Comparison of ENCODE assay signal across 8 cellular contexts in the genomic region with DNA sequence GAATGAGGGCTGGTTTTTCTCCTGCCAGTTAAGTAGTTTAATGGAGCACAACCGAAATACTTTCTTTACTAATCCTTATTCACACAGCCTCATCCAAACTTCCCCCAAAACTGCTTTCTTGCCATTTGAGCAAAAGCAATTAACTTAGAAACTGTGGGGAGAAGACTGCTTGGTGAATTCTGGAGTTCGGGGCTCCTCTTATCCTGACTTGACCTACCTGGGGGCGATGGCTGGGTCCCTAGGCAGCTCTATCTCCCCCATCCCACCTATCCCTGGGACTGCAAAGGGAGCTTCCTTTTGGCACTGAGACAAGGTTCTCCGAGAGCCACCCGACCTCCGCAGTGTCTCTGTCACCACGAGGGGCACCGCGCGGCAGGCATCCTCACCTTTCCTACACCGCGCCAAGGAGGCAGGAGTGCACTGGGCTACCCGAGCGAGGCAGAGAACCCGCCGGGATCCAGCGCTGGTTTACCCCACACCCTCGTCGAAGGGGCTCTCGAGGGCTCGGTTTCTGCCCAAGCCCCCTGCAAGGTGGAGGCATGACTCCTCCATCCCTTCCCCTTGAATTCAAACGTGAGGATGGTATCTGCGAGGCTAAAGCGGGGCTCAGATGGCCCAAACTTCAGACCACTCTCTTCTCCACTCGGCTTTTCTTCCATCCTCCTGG. TPM values are rescaled to one million over a fixed set of nuclear protein-coding genes. Genes with fewer than 3 reads are reported as not detected.
DNase-seq lines count a peak whose midpoint lies in the region; ATAC-seq and TF ChIP-seq lines count a peak whose summit lies in the region.

No MANE protein-coding gene starts in this region.

- H2AFZ ChIP-seq in Karpas-422 (ENCODE audit: low read length), result no peak overlapping the region

- ATAC-seq in Right ventricle myocardium inferior, result no peak

- peaks cover 6% of the 10 kb centered on the region; the same call in 1 of the 2 replicates for H4K20me1 ChIP-seq in Karpas-422 (ENCODE audit: insufficient read depth, low read depth, low read length)

- intact Hi-C loops in Right ventricle myocardium inferior (cut with DNase I), result loop anchor here (2.0 kb wide), 1 partner anchor 31 kb away; the partner anchor contains the start of gene PMM1

- WGBS in ectodermal cell, 2 experiments, result 3% methylated on average over 25 of the region's 25 CpGs

- H3K27ac ChIP-seq in cardiac muscle cell (peak overlapping the region; percentile 75), Karpas-422 (ENCODE audit: low read length) (peak overlapping the region; percentile 54), ectodermal cell (ENCODE audit: insufficient read depth, low read depth, low read length, poor library complexity, severe bottlenecking) (peak overlapping the region; percentile 58)

- peak overlapping the region; percentile 74 for H3K4me3 ChIP-seq in cardiac muscle cell
- peak overlapping the region; percentile 91 for H3K4me3 ChIP-seq in Karpas-422 (ENCODE audit: low read length)
- peak overlapping the region; percentile 100 for H3K4me3 ChIP-seq in ectodermal cell (ENCODE audit: insufficient read depth, low read depth, low read length)
- peak overlapping the region; percentile 83 for H3K4me3 ChIP-seq in mononuclear cell (ENCODE audit: low read length)

- H3K9me2 ChIP-seq in Karpas-422 (replicated peaks; ENCODE audit: insufficient read depth, low read length), result no peaks in the 10 kb centered on the region

- H3K36me3 ChIP-seq in cardiac muscle cell, result peaks cover 13% of the 10 kb centered on the region
- H3K36me3 ChIP-seq in Karpas-422 (ENCODE audit: insufficient read depth, low read length), result peaks cover 21% of the 10 kb centered on the region; the same call in 1 of the 2 replicates
- peaks cover 18% of the 10 kb centered on the region for H3K36me3 ChIP-seq in ectodermal cell (ENCODE audit: control insufficient read depth, insufficient read depth, low read length)

- H3K79me2 ChIP-seq in Karpas-422 (ENCODE audit: low read length), result peaks cover 90% of the 10 kb centered on the region

- H3K4me1 ChIP-seq in cardiac muscle cell (ENCODE audit: low read depth), result peaks cover 11% of the 10 kb centered on the region
- peaks cover 38% of the 10 kb centered on the region for H3K4me1 ChIP-seq in Karpas-422 (ENCODE audit: low read length)
- peaks cover 10% of the 10 kb centered on the region for H3K4me1 ChIP-seq in ectodermal cell (ENCODE audit: control insufficient read depth, insufficient read depth, low read length)
- H3K4me1 ChIP-seq in mononuclear cell (ENCODE audit: insufficient read depth, low read length), result peaks cover 43% of the 10 kb centered on the region

- DNase-seq in cardiac muscle cell (ENCODE audit: low read depth in 1 of 2, low spot score in 1 of 2), result peak in 1 of 2 donors; percentile 36
- no peak for DNase-seq in Right ventricle myocardium inferior (ENCODE audit: missing footprints)
- DNase-seq in Karpas-422, result peak; percentile 78
- DNase-seq in activated CD4-positive, alpha-beta T cell treated with anti-CD3 and anti-CD28 coated beads for 48 hours, result peak; percentile 72
- DNase-seq in stimulated activated naive CD4-positive, alpha-beta T cell treated with Interleukin-2 at 50 U/mL for 16 hours (lab: John Stamatoyannopoulos, UW), result peak; percentile 26
- DNase-seq in H4 (ENCODE audit: low spot score), result no peak

- peak overlapping the region; percentile 94 for H3K9ac ChIP-seq in Karpas-422 (ENCODE audit: low read length)

- TF ChIP-seq CTCF in cardiac muscle cell (IDR thresholded peaks at IDR 0.05; ENCODE audit: low read depth, low read length), result peak; percentile 8

- H3K4me2 ChIP-seq in Karpas-422 (ENCODE audit: low read depth, low read length, poor library complexity, severe bottlenecking), result peak overlapping the region; percentile 96

- H3K9me3 ChIP-seq in cardiac muscle cell (ENCODE audit: low read depth), result no peaks in the 10 kb centered on the region
- no peaks in the 10 kb centered on the region for H3K9me3 ChIP-seq in Karpas-422 (ENCODE audit: low read length)
- no peaks in the 10 kb centered on the region for H3K9me3 ChIP-seq in ectodermal cell (ENCODE audit: control insufficient read depth, low read length)
- H3K9me3 ChIP-seq in mononuclear cell (ENCODE audit: low read depth, low read length), result no peaks in the 10 kb centered on the region

- H3K27me3 ChIP-seq in cardiac muscle cell (no peaks in the 10 kb centered on the region), Karpas-422 (ENCODE audit: low read length) (no peaks in the 10 kb centered on the region), ectodermal cell (ENCODE audit: control insufficient read depth, insufficient read depth, low read length, poor library complexity, severe bottlenecking) (no peaks in the 10 kb centered on the region), mononuclear cell (ENCODE audit: insufficient read depth, low read length) (no peaks in the 10 kb centered on the region)

RNA-seq across cellular contexts. Expression of gene DESI1, which starts 0.7 kb away (rescaled TPM):
- 34.2 and 43.2 TPM in 2 replicates for total RNA-seq in cardiac muscle cell
- 27.3 and 27.6 TPM in 2 replicates for polyA plus RNA-seq in cardiac muscle cell
- total RNA-seq in Right ventricle myocardium inferior, result 41.6 TPM
- 27.9 and 76.0 TPM in 2 replicates for total RNA-seq in Karpas-422 (2014; rRNA removed; shearing (Covaris generic); ENCODE audit: low replicate concordance)
- polyA plus RNA-seq in ectodermal cell (2013, experiment 1 of 4), result 34.0 TPM
- polyA plus RNA-seq in ectodermal cell (2013, experiment 2 of 4), result 32.7 TPM
- 24.5 TPM for polyA plus RNA-seq in ectodermal cell (2013, experiment 3 of 4)
- 26.0 TPM for polyA plus RNA-seq in ectodermal cell (2013, experiment 4 of 4)
- 12.8 TPM for total RNA-seq in mononuclear cell
- 23.1 and 28.1 TPM in 2 replicates for total RNA-seq in H4 (2014; rRNA removed; shearing (Covaris generic))

RNA-seq across cellular contexts. Expression of gene XRCC6, which starts 1.0 kb away (rescaled TPM):
- total RNA-seq in cardiac muscle cell (250 and 283 TPM in 2 replicates), Right ventricle myocardium inferior (172 TPM), mononuclear cell (210 TPM)
- 423 and 442 TPM in 2 replicates for polyA plus RNA-seq in cardiac muscle cell
- total RNA-seq in Karpas-422 (2014; rRNA removed; shearing (Covaris generic); ENCODE audit: low replicate concordance), result 173 and 248 TPM in 2 replicates
- polyA plus RNA-seq in ectodermal cell (2013, experiment 1 of 4), result 516 TPM
- 470 TPM for polyA plus RNA-seq in ectodermal cell (2013, experiment 2 of 4)
- 435 TPM for polyA plus RNA-seq in ectodermal cell (2013, experiment 3 of 4)
- polyA plus RNA-seq in ectodermal cell (2013, experiment 4 of 4), result 447 TPM
- total RNA-seq in H4 (2014; rRNA removed; shearing (Covaris generic)), result 634 and 694 TPM in 2 replicates

RNA-seq across cellular contexts. Expression of gene PMM1, which starts 30.5 kb away (rescaled TPM):
- 22.5 and 34.0 TPM in 2 replicates for total RNA-seq in cardiac muscle cell
- polyA plus RNA-seq in cardiac muscle cell, result 53.7 and 63.6 TPM in 2 replicates
- 16.2 TPM for total RNA-seq in Right ventricle myocardium inferior
- 10.0 and 15.2 TPM in 2 replicates for total RNA-seq in Karpas-422 (2014; rRNA removed; shearing (Covaris generic); ENCODE audit: low replicate concordance)
- 18.4 TPM for polyA plus RNA-seq in ectodermal cell (2013, experiment 1 of 4)
- polyA plus RNA-seq in ectodermal cell (2013, experiment 2 of 4), result 18.2 TPM
- 17.1 TPM for polyA plus RNA-seq in ectodermal cell (2013, experiment 3 of 4)
- 19.0 TPM for polyA plus RNA-seq in ectodermal cell (2013, experiment 4 of 4)
- total RNA-seq in mononuclear cell, result 7.1 TPM
- 4.2 and 17.5 TPM in 2 replicates for total RNA-seq in H4 (2014; rRNA removed; shearing (Covaris generic))

RNA-seq across cellular contexts. Expression of gene CSDC2, which starts 59.3 kb away (rescaled TPM):
- total RNA-seq in cardiac muscle cell, result 4.2 and 4.3 TPM in 2 replicates
- 5.0 and 5.1 TPM in 2 replicates for polyA plus RNA-seq in cardiac muscle cell
- 265 TPM for total RNA-seq in Right ventricle myocardium inferior
- total RNA-seq in Karpas-422 (2014; rRNA removed; shearing (Covaris generic); ENCODE audit: low replicate concordance), result not detected in 2 replicates
- polyA plus RNA-seq in ectodermal cell (2013, experiment 1 of 4), result 1.3 TPM
- 1.3 TPM for polyA plus RNA-seq in ectodermal cell (2013, experiment 2 of 4)
- polyA plus RNA-seq in ectodermal cell (2013, experiment 3 of 4), result 0.85 TPM
- polyA plus RNA-seq in ectodermal cell (2013, experiment 4 of 4), result 1.0 TPM
- total RNA-seq in mononuclear cell, result not detected
- 0.14 TPM in 1 of 2 replicates, not detected in the other for total RNA-seq in H4 (2014; rRNA removed; shearing (Covaris generic))

Comparison
In these comparisons a context has a peak if more than half of its experiments do, and no peak if none do; other contexts are left out.
1. DNase-seq: peak in Karpas-422 (single experiment), activated CD4-positive, alpha-beta T cell treated with anti-CD3 and anti-CD28 coated beads for 48 hours (single experiment) and stimulated activated naive CD4-positive, alpha-beta T cell treated with Interleukin-2 at 50 U/mL for 16 hours (single experiment); none in Right ventricle myocardium inferior (single experiment) and H4 (single experiment).
2. Peak in every context shown above with its lines, with median percentiles within 50 percentile points of each other: H3K27ac ChIP-seq and H3K4me3 ChIP-seq.